17 cellular contexts compared by ENCODE assay signal in the genomic region with DNA sequence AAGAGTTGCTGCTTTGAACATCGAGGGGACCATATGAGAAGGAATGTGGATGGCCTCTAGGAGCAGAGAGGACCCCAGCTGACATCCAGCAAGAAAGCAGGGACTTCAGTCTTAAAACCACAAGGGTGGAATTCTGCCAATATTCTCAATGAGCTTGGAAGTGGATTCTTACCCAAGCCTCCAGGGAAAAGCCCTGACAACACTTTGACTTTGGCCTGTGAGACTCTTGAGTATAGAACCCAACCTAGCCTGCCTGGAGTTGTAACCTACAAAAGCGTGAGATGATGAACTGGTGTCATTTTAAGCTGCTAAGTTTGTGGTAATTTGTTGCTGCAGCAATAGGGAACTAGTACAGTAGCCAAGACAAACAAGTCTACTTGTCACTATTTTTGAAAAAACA.
DNase-seq lines count a peak whose midpoint lies in the region; ATAC-seq and TF ChIP-seq lines count a peak whose summit lies in the region.
"Had no signal": no experiment of that assay in that cellular context is flagged by ENCODE, and none has a peak within 500 bp of the region (broad histone marks: within the 10 kb centered on the region; RNA-seq: fewer than 3 reads in every experiment).

No MANE protein-coding gene starts in this region.

- peaks cover 7% of the 10 kb centered on the region for H3K36me3 Mint-ChIP-seq in activated naive CD8-positive, alpha-beta T cell treated with anti-CD3 and anti-CD28 coated beads for 36 hours

- peaks cover 37% of the 10 kb centered on the region for H3K4me1 ChIP-seq in BLaER1
- H3K4me1 ChIP-seq: colonic mucosa, vagina had no signal

- POLR2A ChIA-PET in HEK293T (lab: Yijun Ruan, JAX), result no interaction called here

- no peak overlapping the region for H3K27ac Mint-ChIP-seq in activated naive CD8-positive, alpha-beta T cell treated with anti-CD3 and anti-CD28 coated beads for 36 hours
- H3K27ac Mint-ChIP-seq: activated CD4-positive, alpha-beta memory T cell treated with anti-CD3 and anti-CD28 coated beads for 36 hours had no signal

- peaks cover 13% of the 10 kb centered on the region for H3K9me3 Mint-ChIP-seq in activated naive CD8-positive, alpha-beta T cell treated with anti-CD3 and anti-CD28 coated beads for 36 hours

- H3K4me3 ChIP-seq in BLaER1, result no peak overlapping the region
- H3K4me3 ChIP-seq: colonic mucosa, vagina had no signal

- ATAC-seq in GM18907 (IDR thresholded peaks at IDR 0.05; ENCODE audit: unreplicated experiment), result no peak
- ATAC-seq: SK-N-SH treated with all-trans-retinoic acid at 6 μM for 48 hours had no signal

- H3K36me3 ChIP-seq in BLaER1, result peaks cover 9% of the 10 kb centered on the region; the same call in 1 of the 2 replicates
- H3K36me3 ChIP-seq: colonic mucosa, vagina had no signal

- no peak overlapping the region for H3K9ac ChIP-seq in BLaER1

- H4K20me1 ChIP-seq in BLaER1, result no peaks in the 10 kb centered on the region

- H3K27ac ChIP-seq in BLaER1, result no peak overlapping the region
- H3K27ac ChIP-seq: colonic mucosa, vagina had no signal

- DNase-seq in M059J (ENCODE audit: low read depth), result peak; percentile 44
- peak; percentile 50 for DNase-seq in astrocyte of the hippocampus (ENCODE audit: low read depth, low spot score)
- peak; percentile 23 for DNase-seq in iris pigment epithelial cell (ENCODE audit: low read depth)
- no peak for DNase-seq in HEK293T (ENCODE audit: extremely low spot score)
- no peak for DNase-seq in activated naive CD8-positive, alpha-beta T cell treated with anti-CD3 and anti-CD28 coated beads for 36 hours
- no peak for DNase-seq in NOMO-1 treated with dmso at 0.1 percent for 144 hours (lab: John Stamatoyannopoulos, UW; ENCODE audit: unreplicated experiment)
- DNase-seq: activated CD4-positive, alpha-beta memory T cell treated with anti-CD3 and anti-CD28 coated beads for 36 hours; colonic mucosa; hippocampal formation; NCI-H1105 treated with DMSO at 0.1 percent for 48 hours; NCI-H345; posterior cingulate gyrus; stimulated activated CD4-positive, alpha-beta T cell treated with anti-CD3 and anti-CD28 coated beads, Interleukin-15, amount 100 ng/mL, for 24 hours had no signal

- CTCF ChIA-PET in HEK293T (lab: Yijun Ruan, JAX), result interaction anchor here (0.6 kb wide), 1 partner anchor 160 kb away, joined by 3 read pairs; no protein-coding TSS in a partner anchor

- peaks cover 33% of the 10 kb centered on the region for H3K9me3 ChIP-seq in BLaER1
- H3K9me3 ChIP-seq: colonic mucosa, vagina had no signal

- H3K4me3 Mint-ChIP-seq in activated naive CD8-positive, alpha-beta T cell treated with anti-CD3 and anti-CD28 coated beads for 36 hours, result no peak overlapping the region
- H3K4me3 Mint-ChIP-seq: activated CD4-positive, alpha-beta memory T cell treated with anti-CD3 and anti-CD28 coated beads for 36 hours had no signal

- no peaks in the 10 kb centered on the region for H3K27me3 ChIP-seq in BLaER1
- H3K27me3 ChIP-seq: colonic mucosa, vagina had no signal

- H3K27me3 Mint-ChIP-seq in activated naive CD8-positive, alpha-beta T cell treated with anti-CD3 and anti-CD28 coated beads for 36 hours, result no peaks in the 10 kb centered on the region
- H3K27me3 Mint-ChIP-seq: activated CD4-positive, alpha-beta memory T cell treated with anti-CD3 and anti-CD28 coated beads for 36 hours had no signal

- H3K4me2 ChIP-seq in BLaER1, result peak overlapping the region; percentile 41

- peaks cover 7% of the 10 kb centered on the region for H3K4me1 Mint-ChIP-seq in activated naive CD8-positive, alpha-beta T cell treated with anti-CD3 and anti-CD28 coated beads for 36 hours

TF ChIP-seq in HEK293T, 16 proteins besides CTCF, POLR2A, EP300 and RAD21:
- TF ChIP-seq TARDBP (IDR thresholded peaks at IDR 0.05) (no peak), FOXA1 (IDR thresholded peaks at IDR 0.05) (no peak), BHLHE40 (IDR thresholded peaks at IDR 0.05; ENCODE audit: borderline replicate concordance) (no peak), FOXM1 (IDR thresholded peaks at IDR 0.05; ENCODE audit: borderline replicate concordance) (no peak), SUZ12 (IDR thresholded peaks at IDR 0.05) (no peak), SP1 (IDR thresholded peaks at IDR 0.05) (no peak), FOXK2 (IDR thresholded peaks at IDR 0.05) (no peak), LEF1 (IDR thresholded peaks at IDR 0.05; ENCODE audit: borderline replicate concordance) (no peak), NFRKB (IDR thresholded peaks at IDR 0.05) (no peak), L3MBTL2 (conservative IDR thresholded peaks at IDR 0.05) (no peak)

Comparison
In these comparisons a context has a peak if more than half of its experiments do, and no peak if none do; other contexts are left out.
1. DNase-seq: peak in M059J (single experiment), astrocyte of the hippocampus (single experiment) and iris pigment epithelial cell (single experiment); none in HEK293T (single experiment), activated naive CD8-positive, alpha-beta T cell treated with anti-CD3 and anti-CD28 coated beads for 36 hours (single experiment) and NOMO-1 treated with dmso at 0.1 percent for 144 hours (single experiment).